In genomic region chr5:179680780-179681411, GRCh38 we compare ENCODE assay signal across 13 cellular contexts. TPM values are rescaled to one million over a fixed set of nuclear protein-coding genes. Genes with fewer than 3 reads are reported as not detected.
A peak's percentile ranks its signal among the peaks of the same experiment; 100 is the strongest.
DNase-seq lines count a peak whose midpoint lies in the region; ATAC-seq, FAIRE-seq and TF ChIP-seq lines count a peak whose summit lies in the region.
"Had no signal": no experiment of that assay in that cellular context is flagged by ENCODE, and none has a peak within 500 bp of the region (broad histone marks: within the 10 kb centered on the region; RNA-seq: fewer than 3 reads in every experiment).

TSS of gene CBY3 (minus strand) at chr5:179681034. CDS start at chr5:179680918, 116 bp downstream.

- H3K4me3 ChIP-seq in HepG2 (replicated peaks in 1 of 3; ENCODE audit: insufficient read depth in 1 of 3, low read depth in 2 of 3, low read length in 3 of 3) = peak within 1 kb of the TSS; percentile 19 to 51 (median 19); a peak in 4 of 6 replicates
- H3K4me3 ChIP-seq in tibial nerve = no peak within 1 kb of the TSS

- H2AFZ ChIP-seq in HepG2 (ENCODE audit: low read length) = peak within 1 kb of the TSS; percentile 52

- peaks cover 4% of the 10 kb centered on the region for H3K9me3 Mint-ChIP-seq in activated T-helper 17 cell treated with anti-CD3 and anti-CD28 coated beads, Interleukin-2, amount 50 U/mL, for 72 hours

- FAIRE-seq in HepG2 (lab: Jason Lieb, UNC) = no peak

- peaks cover 11% of the 10 kb centered on the region for H3K4me1 Mint-ChIP-seq in activated T-helper 17 cell treated with anti-CD3 and anti-CD28 coated beads, Interleukin-2, amount 50 U/mL, for 72 hours

- no TSS peak for BruUV-seq in HepG2 (replicated peaks; lab: Mats Ljungman, UMichigan)

- H3K79me2 ChIP-seq in HepG2 (ENCODE audit: insufficient read depth, low read length) = peaks cover 24% of the 10 kb centered on the region

- peak within 1 kb of the TSS; percentile 65 for H3K9ac ChIP-seq in HepG2 (ENCODE audit: insufficient read depth, low read depth, low read length)

- DNase-seq in ACHN (peak; percentile 79), GM10248 (ENCODE audit: extremely low spot score) (peak; percentile 6), HepG2 (ENCODE audit: low spot score) (peak; percentile 46), tibial nerve (ENCODE audit: low spot score in 2 of 2) (no peak), islet precursor cell (no peak), cortex of kidney (lab: John Stamatoyannopoulos, UW) (no peak), superior temporal gyrus (ENCODE audit: extremely low spot score) (no peak)
- DNase-seq: C1 segment of cervical spinal cord, dorsolateral prefrontal cortex, head of caudate nucleus, NCI-H1048, SW 1271 had no signal

- peaks cover 34% of the 10 kb centered on the region for H3K36me3 Mint-ChIP-seq in activated T-helper 17 cell treated with anti-CD3 and anti-CD28 coated beads, Interleukin-2, amount 50 U/mL, for 72 hours (ENCODE audit: low read depth)

- ATAC-seq in activated T-helper 17 cell treated with anti-CD3 and anti-CD28 coated beads, Interleukin-2, amount 50 U/mL, for 72 hours (replicated peaks) = no peak
- peak; percentile 54 for ATAC-seq in HepG2

- peak within 1 kb of the TSS; percentile 76 for H3K4me2 ChIP-seq in HepG2 (ENCODE audit: low read depth, low read length)

- TF ChIP-seq EP300 in HepG2 (IDR thresholded peaks at IDR 0.05; ENCODE audit: low read depth in 2 of 2, low read length in 2 of 2) = no peak
- TF ChIP-seq EP300 in HepG2 (CRISPR knock-in tag; IDR thresholded peaks at IDR 0.05; ENCODE audit: borderline replicate concordance) = no peak
- no peak for TF ChIP-seq EP300 in tibial nerve (IDR thresholded peaks at IDR 0.05)

- H3K9me3 ChIP-seq in HepG2 (ENCODE audit: low read length) = no peaks in the 10 kb centered on the region
- H3K9me3 ChIP-seq in tibial nerve = no peaks in the 10 kb centered on the region

- H3K27me3 ChIP-seq in HepG2 (ENCODE audit: control insufficient read depth in 1 of 2, insufficient read depth in 2 of 2, low read length in 2 of 2) = no peaks in the 10 kb centered on the region; a peak in 1 of 5 replicates
- H3K27me3 ChIP-seq in tibial nerve = no peaks in the 10 kb centered on the region
- H3K27me3 ChIP-seq: dorsolateral prefrontal cortex had no signal

- TF ChIP-seq CTCF in GM10248 (IDR thresholded peaks at IDR 0.05; ENCODE audit: control extremely low read depth, extremely low read depth, low read depth, missing control alignments) (no peak), HepG2 (CRISPR knock-in tag; IDR thresholded peaks at IDR 0.05) (no peak), tibial nerve (IDR thresholded peaks at IDR 0.05) (no peak)

- H4K20me1 ChIP-seq in HepG2 (ENCODE audit: insufficient read depth, low read length) = no peaks in the 10 kb centered on the region

- H3K36me3 ChIP-seq in HepG2 (replicated peaks in 1 of 2; ENCODE audit: control insufficient read depth in 1 of 2, insufficient read depth in 2 of 2, low read length in 2 of 2) (no peaks in the 10 kb centered on the region), tibial nerve (no peaks in the 10 kb centered on the region)

- CTCF ChIA-PET in GM10248 (lab: Yijun Ruan, JAX) (interaction anchor here (0.7 to 5.5 kb wide), 9 partner anchors 10 to 1446 kb away, joined by 3 to 29 read pairs (median 5); partner anchors contain the start of gene HNRNPH1), HepG2 (lab: Yijun Ruan, JAX; ENCODE audit: low intra/inter-chr PET ratio, low total read pairs) (no interaction called here)

- intact Hi-C loops in HepG2 (cut with micrococcal nuclease; ENCODE audit: unreplicated experiment) = loop anchor here (1.0 kb wide), 1 partner anchor 17 kb away; the partner anchor contains the start of gene CANX

- WGBS in HepG2 (ENCODE audit: low lambda C conversion rate) = 12% methylated on average over 4 of the region's 5 CpGs
- WGBS in tibial nerve, 2 donors = 89% methylated on average over 5 of the region's 5 CpGs

- no peaks in the 10 kb centered on the region for H3K27me3 Mint-ChIP-seq in activated T-helper 17 cell treated with anti-CD3 and anti-CD28 coated beads, Interleukin-2, amount 50 U/mL, for 72 hours

- in situ Hi-C loops in ACHN (cut with HindIII; ENCODE audit: low pct_ligation_motif_present, low pct_unique_long_range_greater_than_20kb, low sequenced_read_pairs) = no loop called here
- in situ Hi-C loops in HepG2 (cut with HindIII; ENCODE audit: extremely low pct_ligation_motif_present, low pct_unique_long_range_greater_than_20kb) = no loop called here

- peak within 1 kb of the TSS; percentile 96 for H3K4me3 Mint-ChIP-seq in activated T-helper 17 cell treated with anti-CD3 and anti-CD28 coated beads, Interleukin-2, amount 50 U/mL, for 72 hours

- H3K27ac ChIP-seq in HepG2 (ENCODE audit: extremely low read length, insufficient read depth, low read length) = peak within 1 kb of the TSS; percentile 87
- no peak within 1 kb of the TSS for H3K27ac ChIP-seq in tibial nerve

- POLR2A ChIA-PET in GM10248 (lab: Yijun Ruan, JAX) = interaction anchor here (0.8 to 1.5 kb wide), 2 partner anchors 57 kb away, joined by 3 read pairs; partner anchors contain the start of gene HNRNPH1
- POLR2A ChIA-PET in HepG2 (lab: Yijun Ruan, JAX) = interaction anchor here (0.7 to 4.4 kb wide), 20 partner anchors 9 to 145 kb away, joined by 3 to 55 read pairs (median 4); partner anchors contain the start of genes CANX, HNRNPH1, MAML1 and RUFY1

- no peak for TF ChIP-seq POLR2A in HepG2 (IDR thresholded peaks at IDR 0.05; ENCODE audit: insufficient read depth in 1 of 2, low read depth in 2 of 2, low read length in 2 of 2)
- no peak for TF ChIP-seq POLR2A in tibial nerve (IDR thresholded peaks at IDR 0.05)

- peak within 1 kb of the TSS; percentile 67 for H3K27ac Mint-ChIP-seq in activated T-helper 17 cell treated with anti-CD3 and anti-CD28 coated beads, Interleukin-2, amount 50 U/mL, for 72 hours

- TF ChIP-seq RAD21 in HepG2 (CRISPR knock-in tag; IDR thresholded peaks at IDR 0.05) = no peak

- H3K4me1 ChIP-seq in HepG2 (ENCODE audit: insufficient read depth, low read length) = peaks cover 77% of the 10 kb centered on the region
- H3K4me1 ChIP-seq in tibial nerve = peaks cover 0 to 25% (median 21%) of the 10 kb centered on the region in 4 donors

TF ChIP-seq in HepG2, 621 proteins besides CTCF, POLR2A, EP300 and RAD21 (continues in another document):
- 0 out of 2 replicates have a peak, but pooled peaks have one; percentile 5 for TF ChIP-seq POLR2AphosphoS5 (IDR thresholded peaks at IDR 0.05; ENCODE audit: low read depth, low read length)
- TF ChIP-seq LCORL (IDR thresholded peaks at IDR 0.05) = no peak
- TF ChIP-seq LCORL (CRISPR knock-in tag; IDR thresholded peaks at IDR 0.05) = 0 out of 2 replicates have a peak, but pooled peaks have one; percentile 57
- peak; percentile 2; the same call in 1 of the 3 replicates for TF ChIP-seq MXI1 (IDR thresholded peaks at IDR 0.05; ENCODE audit: borderline replicate concordance, low read depth, low read length)

RNA-seq across cellular contexts. Expression of gene CBY3, which starts in this region (rescaled TPM):
- not detected for total RNA-seq in activated T-helper 17 cell treated with anti-CD3 and anti-CD28 coated beads, Interleukin-2, amount 50 U/mL, for 72 hours
- total RNA-seq in HepG2 (2016; rRNA removed; fragmentation: Illumina TruSeq; extraction: Trizol) (not detected in 2 replicates), tibial nerve (1 to 10 TPM in 1 of 4 donors, not detected in 3; 1.2 TPM)
- total RNA-seq in HepG2 (2016; cell fraction: cytosol; rRNA removed; fragmentation: Illumina TruSeq; extraction: Trizol; ENCODE audit: low read depth) = not detected in 2 replicates
- total RNA-seq in HepG2 (2016; cell fraction: insoluble cytoplasmic fraction; rRNA removed; fragmentation: Illumina TruSeq; extraction: Trizol) = not detected in 2 replicates
- total RNA-seq in HepG2 (2016; cell fraction: membrane; rRNA removed; fragmentation: Illumina TruSeq; extraction: Trizol) = not detected in 2 replicates
- total RNA-seq in HepG2 (2016; cell fraction: nucleus; rRNA removed; fragmentation: Illumina TruSeq; extraction: Trizol) = not detected in 2 replicates
- polyA plus RNA-seq in HepG2 (2011; rRNA removed) = not detected in 2 replicates
- not detected in 2 replicates for polyA plus RNA-seq in HepG2 (2011; cell fraction: cytosol; rRNA removed)
- polyA plus RNA-seq in HepG2 (2011; cell fraction: nucleus; rRNA removed) = not detected in 2 replicates
- polyA plus RNA-seq in HepG2 (2012) = not detected in 2 replicates
- polyA plus RNA-seq in HepG2 (2016; cell fraction: cytosol; fragmentation: Illumina TruSeq; extraction: Trizol; ENCODE audit: low read depth) = not detected in 2 replicates
- polyA plus RNA-seq in HepG2 (2016; cell fraction: insoluble cytoplasmic fraction; fragmentation: Illumina TruSeq; extraction: Trizol; ENCODE audit: low read depth) = not detected in 2 replicates
- not detected in 2 replicates for polyA plus RNA-seq in HepG2 (2016; cell fraction: membrane; fragmentation: Illumina TruSeq; extraction: Trizol; ENCODE audit: low read depth)
- not detected in 2 replicates for polyA plus RNA-seq in HepG2 (2016; cell fraction: nucleus; fragmentation: Illumina TruSeq; extraction: Trizol; ENCODE audit: insufficient read depth, low read depth)
- not detected in 2 replicates for polyA minus RNA-seq in HepG2 (2011; rRNA and poly(A)+ RNA removed; ENCODE audit: low replicate concordance)
- polyA minus RNA-seq in HepG2 (2011; cell fraction: cytosol; rRNA and poly(A)+ RNA removed) = not detected in 2 replicates
- not detected in 2 replicates for polyA minus RNA-seq in HepG2 (2011; cell fraction: nucleus; rRNA and poly(A)+ RNA removed)

Comparison
In these comparisons a context has a peak if more than half of its experiments do, and no peak if none do; other contexts are left out.
1. Peak in DNase-seq, ATAC-seq, H3K4me3 ChIP-seq, H3K27ac ChIP-seq, H3K9ac ChIP-seq and H3K4me2 ChIP-seq in HepG2; RNA of the gene not detected or under 1 TPM.
2. DNase-seq: peak in ACHN (single experiment) and GM10248 (single experiment); none in tibial nerve (0 of 2), islet precursor cell (single experiment), cortex of kidney (single experiment) and superior temporal gyrus (single experiment).